ENCODE assay signal across 1 cellular context in the genomic region with DNA sequence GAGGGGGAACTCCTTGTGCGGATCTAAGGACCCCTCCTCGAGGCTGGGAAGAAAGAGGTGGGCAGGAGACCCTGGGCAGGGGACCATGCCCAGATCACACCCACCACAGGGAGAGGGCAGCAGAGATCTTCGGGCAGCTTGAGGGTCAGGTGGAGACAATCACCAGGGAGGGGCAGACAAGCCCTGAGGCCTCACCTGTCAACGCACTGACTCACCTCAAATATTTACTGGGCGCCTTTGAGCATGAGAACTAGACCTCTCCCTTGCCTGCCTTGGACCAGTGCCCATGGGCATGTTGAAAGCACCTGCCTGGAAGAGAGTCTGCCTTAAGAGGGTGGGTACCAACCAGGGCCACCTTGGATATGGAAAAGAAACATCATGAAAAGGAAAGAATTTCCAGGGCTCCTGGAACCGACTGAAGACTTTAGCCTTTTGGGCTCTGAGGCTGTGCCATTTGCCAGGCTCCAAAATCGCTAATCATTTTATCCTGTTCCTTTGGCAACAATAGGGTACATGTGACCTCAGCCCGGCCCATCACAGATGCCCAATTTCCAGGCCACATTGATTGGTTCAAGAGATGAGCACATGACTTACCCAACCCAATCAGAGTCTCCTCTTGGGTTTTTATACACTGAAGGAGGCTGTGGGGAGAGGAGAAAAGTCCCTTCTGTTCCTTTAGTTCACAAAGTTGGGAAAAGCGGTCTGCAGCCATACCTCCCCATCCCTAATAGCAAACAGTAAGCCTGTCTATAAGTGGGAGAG.
TF ChIP-seq lines count a peak whose summit lies in the region.

No MANE protein-coding gene starts in this region.

TF ChIP-seq in H1, 55 proteins besides CTCF, POLR2A, EP300 and RAD21:
- TF ChIP-seq NRF1 (IDR thresholded peaks at IDR 0.05; ENCODE audit: low read depth, low read length) (no peak), HDAC2 (IDR thresholded peaks at IDR 0.05; ENCODE audit: borderline replicate concordance in 1 of 2, low read depth in 2 of 2, low read length in 2 of 2) (no peak), SRF (IDR thresholded peaks at IDR 0.05; ENCODE audit: low read depth, low read length) (no peak), SUZ12 (IDR thresholded peaks at IDR 0.05; ENCODE audit: low read length) (no peak), SIRT6 (IDR thresholded peaks at IDR 0.05; ENCODE audit: low read length) (no peak), SIX5 (IDR thresholded peaks at IDR 0.05; ENCODE audit: low read depth, low read length) (no peak), RBBP5 (IDR thresholded peaks at IDR 0.05; ENCODE audit: borderline replicate concordance, low read depth, low read length) (no peak), KDM1A (IDR thresholded peaks at IDR 0.05; ENCODE audit: borderline replicate concordance, low read length) (no peak), MAFK (IDR thresholded peaks at IDR 0.05; ENCODE audit: low read depth, low read length) (no peak)
- TF ChIP-seq, protein P1, sequence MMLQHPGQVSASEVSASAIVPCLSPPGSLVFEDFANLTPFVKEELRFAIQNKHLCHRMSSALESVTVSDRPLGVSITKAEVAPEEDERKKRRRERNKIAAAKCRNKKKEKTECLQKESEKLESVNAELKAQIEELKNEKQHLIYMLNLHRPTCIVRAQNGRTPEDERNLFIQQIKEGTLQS (IDR thresholded peaks at IDR 0.05; ENCODE audit: insufficient read depth, low read depth, low read length), result no peak
- TF ChIP-seq, protein P2, sequence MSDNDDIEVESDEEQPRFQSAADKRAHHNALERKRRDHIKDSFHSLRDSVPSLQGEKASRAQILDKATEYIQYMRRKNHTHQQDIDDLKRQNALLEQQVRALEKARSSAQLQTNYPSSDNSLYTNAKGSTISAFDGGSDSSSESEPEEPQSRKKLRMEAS (IDR thresholded peaks at IDR 0.05), result no peak
- TF ChIP-seq, protein P3, sequence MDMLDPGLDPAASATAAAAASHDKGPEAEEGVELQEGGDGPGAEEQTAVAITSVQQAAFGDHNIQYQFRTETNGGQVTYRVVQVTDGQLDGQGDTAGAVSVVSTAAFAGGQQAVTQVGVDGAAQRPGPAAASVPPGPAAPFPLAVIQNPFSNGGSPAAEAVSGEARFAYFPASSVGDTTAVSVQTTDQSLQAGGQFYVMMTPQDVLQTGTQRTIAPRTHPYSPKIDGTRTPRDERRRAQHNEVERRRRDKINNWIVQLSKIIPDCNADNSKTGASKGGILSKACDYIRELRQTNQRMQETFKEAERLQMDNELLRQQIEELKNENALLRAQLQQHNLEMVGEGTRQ (IDR thresholded peaks at IDR 0.05; ENCODE audit: low read length), result no peak
